ENCODE assay signal across 8 cellular contexts in genomic region chr1:10387611-10388386, GRCh38. TPM values are rescaled to one million over a fixed set of nuclear protein-coding genes. Genes with fewer than 3 reads are reported as not detected.
DNase-seq lines count a peak whose midpoint lies in the region; ATAC-seq and TF ChIP-seq lines count a peak whose summit lies in the region.

No MANE protein-coding gene starts in this region.

- peak overlapping the region; percentile 60 for H3K27ac Mint-ChIP-seq in neural progenitor cell

- H3K4me2 ChIP-seq in fibroblast of lung (ENCODE audit: extremely low read depth, insufficient read depth, low read length) = peak overlapping the region; percentile 67
- peak overlapping the region; percentile 62 for H3K4me2 ChIP-seq in neural progenitor cell

- DNase-seq in HAP-1 (ENCODE audit: low spot score in 2 of 2) (peak; percentile 47 to 58), fibroblast of lung (ENCODE audit: low read depth in 2 of 2) (peak; percentile 72 to 81), neural progenitor cell (ENCODE audit: low spot score) (peak; percentile 59), 8988T (no peak)
- no peak for DNase-seq in stimulated activated CD4-positive, alpha-beta T cell treated with anti-CD3 and anti-CD28 coated beads, Interleukin-4, amount 100 ng/mL, for 1 hour

- peak overlapping the region; percentile 28 for H2AFZ ChIP-seq in fibroblast of lung (ENCODE audit: low read length)
- no peak overlapping the region for H2AFZ ChIP-seq in neural progenitor cell (replicated peaks)

- H4K20me1 ChIP-seq in fibroblast of lung (ENCODE audit: control insufficient read depth, extremely low read depth, insufficient read depth, low read length) = no peaks in the 10 kb centered on the region
- H4K20me1 ChIP-seq in neural progenitor cell (ENCODE audit: low read depth) = peaks cover 7% of the 10 kb centered on the region

- H3K79me2 ChIP-seq in fibroblast of lung (ENCODE audit: control insufficient read depth, insufficient read depth, low read length) (no peaks in the 10 kb centered on the region), neural progenitor cell (ENCODE audit: low read depth) (no peaks in the 10 kb centered on the region)

- ATAC-seq in GM18873 (IDR thresholded peaks at IDR 0.05; ENCODE audit: low FRiP score, unreplicated experiment) (no peak), HG03175 (IDR thresholded peaks at IDR 0.05; ENCODE audit: unreplicated experiment) (no peak)

- peaks cover 3% of the 10 kb centered on the region for H3K9me3 Mint-ChIP-seq in neural progenitor cell

- in situ Hi-C loops in HAP-1 (cut with MboI; ENCODE audit: low sequenced_read_pairs) = loop anchor here (25.0 kb wide), 1 partner anchor 100 kb away; no protein-coding TSS in a partner anchor

- peak; percentile 32; the same call in 1 of the 2 replicates for TF ChIP-seq POLR2A in Raji (IDR thresholded peaks at IDR 0.05; ENCODE audit: insufficient read depth, low read depth, low read length)

- peaks cover 28% of the 10 kb centered on the region for H3K4me1 Mint-ChIP-seq in neural progenitor cell

- H3K36me3 Mint-ChIP-seq in neural progenitor cell = peaks cover 37% of the 10 kb centered on the region

- H3K4me3 ChIP-seq in HAP-1 = no peak overlapping the region
- peak overlapping the region in 3 of 4 experiments; percentile 8 to 33 (median 17) for H3K4me3 ChIP-seq in fibroblast of lung (replicated peaks in 1 of 4; ENCODE audit: control extremely low read depth in 1 of 4, insufficient read depth in 1 of 4, low read depth in 3 of 4, low read length in 4 of 4)
- H3K4me3 ChIP-seq in neural progenitor cell = no peak overlapping the region

- H3K27me3 Mint-ChIP-seq in neural progenitor cell (ENCODE audit: insufficient read depth, low read depth) = peaks cover 2% of the 10 kb centered on the region

- H3K27ac ChIP-seq in fibroblast of lung (ENCODE audit: insufficient read depth, low read length) (peak overlapping the region; percentile 89), neural progenitor cell (peak overlapping the region; percentile 53)

- H3K4me3 Mint-ChIP-seq in neural progenitor cell = no peak overlapping the region

- H3F3A ChIP-seq in neural progenitor cell (ENCODE audit: low read depth) = peaks cover 30% of the 10 kb centered on the region

- H3K4me1 ChIP-seq in HAP-1 (peaks cover 8% of the 10 kb centered on the region), fibroblast of lung (ENCODE audit: control insufficient read depth, extremely low read depth, insufficient read depth, low read length) (peaks cover 9% of the 10 kb centered on the region), neural progenitor cell (peaks cover 18% of the 10 kb centered on the region)

- no peaks in the 10 kb centered on the region for H3K9me3 ChIP-seq in HAP-1
- H3K9me3 ChIP-seq in fibroblast of lung (ENCODE audit: control insufficient read depth, insufficient read depth, low read depth, low read length) = no peaks in the 10 kb centered on the region
- H3K9me3 ChIP-seq in neural progenitor cell (ENCODE audit: low read depth) = no peaks in the 10 kb centered on the region

- H3K27me3 ChIP-seq in HAP-1 (ENCODE audit: low read depth) (no peaks in the 10 kb centered on the region), fibroblast of lung (ENCODE audit: control insufficient read depth, insufficient read depth, low read length) (no peaks in the 10 kb centered on the region), neural progenitor cell (no peaks in the 10 kb centered on the region)

- TF ChIP-seq CTCF in fibroblast of lung (conservative IDR thresholded peaks at IDR 0.05 in 1 of 2, IDR thresholded peaks at IDR 0.05 in 1 of 2; ENCODE audit: low read depth in 1 of 2, low read length in 2 of 2) = no peak
- no peak for TF ChIP-seq CTCF in neural progenitor cell (IDR thresholded peaks at IDR 0.05)

- no peaks in the 10 kb centered on the region; the same call in 1 of the 2 replicates for H3K36me3 ChIP-seq in HAP-1 (replicated peaks)
- no peaks in the 10 kb centered on the region for H3K36me3 ChIP-seq in fibroblast of lung (ENCODE audit: control insufficient read depth, insufficient read depth, low read length)
- no peaks in the 10 kb centered on the region for H3K36me3 ChIP-seq in neural progenitor cell

- peak overlapping the region; percentile 51 for H3K9ac ChIP-seq in fibroblast of lung (ENCODE audit: insufficient read depth, low read length)
- no peak overlapping the region for H3K9ac ChIP-seq in neural progenitor cell

RNA-seq across cellular contexts. Expression of gene PGD, which starts 11.1 kb away (rescaled TPM):
- 135 and 158 TPM in 2 replicates for total RNA-seq in fibroblast of lung
- 121 and 179 TPM in 2 replicates for polyA plus RNA-seq in fibroblast of lung
- 286 and 450 TPM in 2 replicates for polyA plus RNA-seq in fibroblast of lung (2012)
- 297 and 415 TPM in 2 replicates for polyA minus RNA-seq in fibroblast of lung (ENCODE audit: low replicate concordance)
- total RNA-seq in neural progenitor cell (ENCODE audit: low replicate concordance) = 207 and 265 TPM in 2 replicates

RNA-seq across cellular contexts. Expression of gene CENPS, which starts 42.4 kb away (rescaled TPM):
- total RNA-seq in fibroblast of lung (7.4 and 10.2 TPM in 2 replicates), neural progenitor cell (ENCODE audit: low replicate concordance) (16.2 and 17.6 TPM in 2 replicates)
- 11.9 and 15.3 TPM in 2 replicates for polyA plus RNA-seq in fibroblast of lung
- 17.1 and 26.7 TPM in 2 replicates for polyA plus RNA-seq in fibroblast of lung (2012)
- 5.3 and 6.1 TPM in 2 replicates for polyA minus RNA-seq in fibroblast of lung (ENCODE audit: low replicate concordance)

Comparison
In these comparisons a context has a peak if more than half of its experiments do, and no peak if none do; other contexts are left out.
1. DNase-seq: peak in HAP-1 (2 of 2), fibroblast of lung (2 of 2) and neural progenitor cell (single experiment); none in stimulated activated CD4-positive, alpha-beta T cell treated with anti-CD3 and anti-CD28 coated beads, Interleukin-4, amount 100 ng/mL, for 1 hour (single experiment) and 8988T (single experiment).
2. H3K4me3 ChIP-seq: peak in fibroblast of lung (3 of 4); none in HAP-1 (single experiment) and neural progenitor cell (single experiment).